Comparison of ENCODE assay signal across 8 cellular contexts in genomic region chr22:50252081-50253045, GRCh38. TPM values are rescaled to one million over a fixed set of nuclear protein-coding genes. Genes with fewer than 3 reads are reported as not detected.
DNase-seq lines count a peak whose midpoint lies in the region; ATAC-seq, FAIRE-seq and TF ChIP-seq lines count a peak whose summit lies in the region.

No MANE protein-coding gene starts in this region.

- H3K9me3 ChIP-seq in ES-I3 (ENCODE audit: control insufficient read depth, insufficient read depth, low read length) = no peaks in the 10 kb centered on the region
- H3K9me3 ChIP-seq in Loucy (ENCODE audit: insufficient read depth, low read depth, low read length) = no peaks in the 10 kb centered on the region
- H3K9me3 ChIP-seq in HepG2 (ENCODE audit: low read length) = no peaks in the 10 kb centered on the region

- no peak overlapping the region for H3K27ac ChIP-seq in HepG2 (ENCODE audit: extremely low read length, insufficient read depth, low read length)

- H2AFZ ChIP-seq in Loucy (ENCODE audit: low read length) (peak overlapping the region; percentile 95; the same call in 1 of the 2 replicates), HepG2 (ENCODE audit: low read length) (no peak overlapping the region)

- H3K4me1 Mint-ChIP-seq in chondrocyte (ENCODE audit: low read depth) = peaks cover 8% of the 10 kb centered on the region

- H3K9ac ChIP-seq in ES-I3 (ENCODE audit: low read depth, low read length) (peak overlapping the region; percentile 83; the same call in 1 of the 2 replicates), Loucy (ENCODE audit: low read depth, low read length, poor library complexity, severe bottlenecking) (peak overlapping the region; percentile 94), HepG2 (ENCODE audit: insufficient read depth, low read depth, low read length) (no peak overlapping the region)

- peak overlapping the region; percentile 90 for H3K4me3 ChIP-seq in Loucy (ENCODE audit: low read length, poor library complexity, severe bottlenecking)
- peak overlapping the region in 1 of 3 experiments; percentile 92; a peak in 1 of 6 replicates for H3K4me3 ChIP-seq in HepG2 (replicated peaks in 1 of 3; ENCODE audit: insufficient read depth in 1 of 3, low read depth in 2 of 3, low read length in 3 of 3)

- no peaks in the 10 kb centered on the region for H3K27me3 ChIP-seq in Loucy (ENCODE audit: insufficient read depth, low read length, poor library complexity, severe bottlenecking)
- no peaks in the 10 kb centered on the region for H3K27me3 ChIP-seq in HepG2 (ENCODE audit: control insufficient read depth in 1 of 2, insufficient read depth in 2 of 2, low read length in 2 of 2)

- no peaks in the 10 kb centered on the region for H3F3A ChIP-seq in Loucy (ENCODE audit: low read depth)

- TF ChIP-seq RAD21 in HepG2 (CRISPR knock-in tag; IDR thresholded peaks at IDR 0.05) = peak; percentile 67; the same call in 1 of the 2 replicates

- FAIRE-seq in HepG2 (lab: Jason Lieb, UNC) = no peak

- in situ Hi-C loops in HepG2 (cut with HindIII; ENCODE audit: extremely low pct_ligation_motif_present, low pct_unique_long_range_greater_than_20kb) = no loop called here

- no peak overlapping the region for H3K27ac Mint-ChIP-seq in chondrocyte (ENCODE audit: unreplicated experiment)

- H3K9me3 Mint-ChIP-seq in chondrocyte (ENCODE audit: low read depth) = no peaks in the 10 kb centered on the region

- no peaks in the 10 kb centered on the region for H3K9me2 ChIP-seq in Loucy (replicated peaks; ENCODE audit: low read depth, low read length)

- intact Hi-C loops in HepG2 (cut with micrococcal nuclease; ENCODE audit: unreplicated experiment) = no loop called here

- peaks cover 3% of the 10 kb centered on the region for H3K36me3 Mint-ChIP-seq in chondrocyte (ENCODE audit: low read depth)

- ATAC-seq in activated CD4-positive, CD25-positive, alpha-beta regulatory T cell treated with anti-CD3 and anti-CD28 coated beads, Interleukin-2, amount 50 U/mL, for 24 hours = peak; percentile 71 to 78
- ATAC-seq in HepG2 (peak; percentile 66), HG03108 (IDR thresholded peaks at IDR 0.05; ENCODE audit: unreplicated experiment) (no peak)

- DNase-seq in chondrocyte (ENCODE audit: low spot score) (no peak), HepG2 (ENCODE audit: low spot score) (peak; percentile 39), GM19238 (ENCODE audit: insufficient read length, low spot score) (no peak)
- peak; percentile 45 to 54 for DNase-seq in stimulated activated CD8-positive, alpha-beta memory T cell treated with anti-CD3 and anti-CD28 coated beads, Interleukin-15, amount 100 ng/mL, for 4 hours (ENCODE audit: low read depth in 2 of 2)

- TF ChIP-seq CTCF in Loucy (conservative IDR thresholded peaks at IDR 0.05; ENCODE audit: low read length) (peak; percentile 79), chondrocyte (IDR thresholded peaks at IDR 0.05) (peak; percentile 85), HepG2 (CRISPR knock-in tag; IDR thresholded peaks at IDR 0.05) (peak; percentile 90)

- CTCF ChIA-PET in HepG2 (lab: Yijun Ruan, JAX; ENCODE audit: low intra/inter-chr PET ratio, low total read pairs) = interaction anchor here (1.1 to 2.0 kb wide), 7 partner anchors 19 to 246 kb away, joined by 3 to 11 read pairs (median 5); partner anchors contain the start of genes DENND6B and PPP6R2

- H3K4me2 ChIP-seq in Loucy (ENCODE audit: low read depth, low read length, poor library complexity, severe bottlenecking) (peak overlapping the region; percentile 94), HepG2 (ENCODE audit: low read depth, low read length) (peak overlapping the region; percentile 96; the same call in 1 of the 2 replicates)

- H3K36me3 ChIP-seq in ES-I3 (ENCODE audit: insufficient read depth, low read length) = no peaks in the 10 kb centered on the region
- H3K36me3 ChIP-seq in Loucy (ENCODE audit: insufficient read depth, low read length) = no peaks in the 10 kb centered on the region
- H3K36me3 ChIP-seq in HepG2 (replicated peaks in 1 of 2; ENCODE audit: control insufficient read depth in 1 of 2, insufficient read depth in 2 of 2, low read length in 2 of 2) = peaks cover 3 to 6% of the 10 kb centered on the region in 2 experiments; a peak in 3 of 5 replicates

- 100% methylated on average over 1 of the region's 26 CpGs for WGBS in HepG2 (ENCODE audit: low lambda C conversion rate)

- H3K79me2 ChIP-seq in Loucy (ENCODE audit: insufficient read depth, low read length) = peaks cover 13% of the 10 kb centered on the region; the same call in 1 of the 2 replicates
- H3K79me2 ChIP-seq in HepG2 (ENCODE audit: insufficient read depth, low read length) = peaks cover 3% of the 10 kb centered on the region

- no TSS peak for BruUV-seq in HepG2 (replicated peaks; lab: Mats Ljungman, UMichigan)

- no peaks in the 10 kb centered on the region for H3K27me3 Mint-ChIP-seq in chondrocyte (ENCODE audit: low read depth)

- H4K20me1 ChIP-seq in Loucy (ENCODE audit: insufficient read depth, low read length, poor library complexity, severe bottlenecking) (peaks cover 17% of the 10 kb centered on the region), HepG2 (ENCODE audit: insufficient read depth, low read length) (no peaks in the 10 kb centered on the region)

- POLR2A ChIA-PET in HepG2 (lab: Yijun Ruan, JAX) = interaction anchor here (0.6 to 2.3 kb wide), 11 partner anchors 8 to 273 kb away, joined by 3 to 11 read pairs (median 4); partner anchors contain the start of genes MAPK12, SCO2 and TUBGCP6

- TF ChIP-seq POLR2A in HepG2 (IDR thresholded peaks at IDR 0.05; ENCODE audit: insufficient read depth in 1 of 2, low read depth in 2 of 2, low read length in 2 of 2) = no peak

- H3K4me1 ChIP-seq in ES-I3 (ENCODE audit: insufficient read depth, low read length) (no peaks in the 10 kb centered on the region), Loucy (ENCODE audit: insufficient read depth, low read length, poor library complexity, severe bottlenecking) (peaks cover 17% of the 10 kb centered on the region), HepG2 (ENCODE audit: insufficient read depth, low read length) (peaks cover 31% of the 10 kb centered on the region)

- TF ChIP-seq EP300 in HepG2 (IDR thresholded peaks at IDR 0.05; ENCODE audit: low read depth in 2 of 2, low read length in 2 of 2) (no peak), HepG2 (CRISPR knock-in tag; IDR thresholded peaks at IDR 0.05; ENCODE audit: borderline replicate concordance) (no peak)

- H3K4me3 Mint-ChIP-seq in chondrocyte (ENCODE audit: unreplicated experiment) = no peak overlapping the region

RNA-seq across cellular contexts. Expression of gene HDAC10, which starts 1.3 kb away (rescaled TPM):
- total RNA-seq in chondrocyte = 29.1 to 36.8 TPM (median 35.3 TPM) in 3 replicates
- 4.0 and 13.9 TPM in 2 replicates for total RNA-seq in HepG2 (2016; rRNA removed; fragmentation: Illumina TruSeq; extraction: Trizol)
- 7.1 and 8.7 TPM in 2 replicates for total RNA-seq in HepG2 (2016; cell fraction: cytosol; rRNA removed; fragmentation: Illumina TruSeq; extraction: Trizol; ENCODE audit: low read depth)
- 4.1 and 13.9 TPM in 2 replicates for total RNA-seq in HepG2 (2016; cell fraction: insoluble cytoplasmic fraction; rRNA removed; fragmentation: Illumina TruSeq; extraction: Trizol)
- total RNA-seq in HepG2 (2016; cell fraction: membrane; rRNA removed; fragmentation: Illumina TruSeq; extraction: Trizol) = 4.4 and 4.6 TPM in 2 replicates
- total RNA-seq in HepG2 (2016; cell fraction: nucleus; rRNA removed; fragmentation: Illumina TruSeq; extraction: Trizol) = 23.1 and 23.7 TPM in 2 replicates
- 14.9 and 19.7 TPM in 2 replicates for polyA plus RNA-seq in HepG2 (2011; rRNA removed)
- polyA plus RNA-seq in HepG2 (2011; cell fraction: cytosol; rRNA removed) = 1.8 and 3.9 TPM in 2 replicates
- 257 and 366 TPM in 2 replicates for polyA plus RNA-seq in HepG2 (2011; cell fraction: nucleus; rRNA removed)
- 15.0 and 23.8 TPM in 2 replicates for polyA plus RNA-seq in HepG2 (2012)
- 0.86 TPM in 2 replicates for polyA plus RNA-seq in HepG2 (2016; cell fraction: cytosol; fragmentation: Illumina TruSeq; extraction: Trizol; ENCODE audit: low read depth)
- polyA plus RNA-seq in HepG2 (2016; cell fraction: insoluble cytoplasmic fraction; fragmentation: Illumina TruSeq; extraction: Trizol; ENCODE audit: low read depth) = 3.2 and 5.7 TPM in 2 replicates
- polyA plus RNA-seq in HepG2 (2016; cell fraction: membrane; fragmentation: Illumina TruSeq; extraction: Trizol; ENCODE audit: low read depth) = 2.1 TPM in 2 replicates
- 72.4 and 82.8 TPM in 2 replicates for polyA plus RNA-seq in HepG2 (2016; cell fraction: nucleus; fragmentation: Illumina TruSeq; extraction: Trizol; ENCODE audit: insufficient read depth, low read depth)
- 7.7 and 20.9 TPM in 2 replicates for polyA minus RNA-seq in HepG2 (2011; rRNA and poly(A)+ RNA removed; ENCODE audit: low replicate concordance)
- polyA minus RNA-seq in HepG2 (2011; cell fraction: cytosol; rRNA and poly(A)+ RNA removed) = 3.9 and 4.2 TPM in 2 replicates
- polyA minus RNA-seq in HepG2 (2011; cell fraction: nucleus; rRNA and poly(A)+ RNA removed) = 34.9 and 37.9 TPM in 2 replicates

RNA-seq across cellular contexts. Expression of gene TUBGCP6, which starts 7.5 kb away (rescaled TPM):
- 31.2 to 46.3 TPM (median 32.2 TPM) in 3 replicates for total RNA-seq in chondrocyte
- total RNA-seq in HepG2 (2016; rRNA removed; fragmentation: Illumina TruSeq; extraction: Trizol) = 5.8 and 15.7 TPM in 2 replicates
- total RNA-seq in HepG2 (2016; cell fraction: cytosol; rRNA removed; fragmentation: Illumina TruSeq; extraction: Trizol; ENCODE audit: low read depth) = 3.8 and 4.4 TPM in 2 replicates
- total RNA-seq in HepG2 (2016; cell fraction: insoluble cytoplasmic fraction; rRNA removed; fragmentation: Illumina TruSeq; extraction: Trizol) = 4.6 and 17.4 TPM in 2 replicates
- total RNA-seq in HepG2 (2016; cell fraction: membrane; rRNA removed; fragmentation: Illumina TruSeq; extraction: Trizol) = 4.6 and 5.1 TPM in 2 replicates
- total RNA-seq in HepG2 (2016; cell fraction: nucleus; rRNA removed; fragmentation: Illumina TruSeq; extraction: Trizol) = 23.1 and 29.5 TPM in 2 replicates
- polyA plus RNA-seq in HepG2 (2011; rRNA removed) = 14.6 and 23.7 TPM in 2 replicates
- polyA plus RNA-seq in HepG2 (2011; cell fraction: cytosol; rRNA removed) = 2.6 and 4.8 TPM in 2 replicates
- polyA plus RNA-seq in HepG2 (2011; cell fraction: nucleus; rRNA removed) = 276 and 340 TPM in 2 replicates
- polyA plus RNA-seq in HepG2 (2012) = 13.4 and 15.8 TPM in 2 replicates
- polyA plus RNA-seq in HepG2 (2016; cell fraction: cytosol; fragmentation: Illumina TruSeq; extraction: Trizol; ENCODE audit: low read depth) = 0.95 and 1.2 TPM in 2 replicates
- 3.6 and 4.4 TPM in 2 replicates for polyA plus RNA-seq in HepG2 (2016; cell fraction: insoluble cytoplasmic fraction; fragmentation: Illumina TruSeq; extraction: Trizol; ENCODE audit: low read depth)
- polyA plus RNA-seq in HepG2 (2016; cell fraction: membrane; fragmentation: Illumina TruSeq; extraction: Trizol; ENCODE audit: low read depth) = 0.86 and 2.1 TPM in 2 replicates
- polyA plus RNA-seq in HepG2 (2016; cell fraction: nucleus; fragmentation: Illumina TruSeq; extraction: Trizol; ENCODE audit: insufficient read depth, low read depth) = 62.8 and 72.9 TPM in 2 replicates
- 11.6 and 16.8 TPM in 2 replicates for polyA minus RNA-seq in HepG2 (2011; rRNA and poly(A)+ RNA removed; ENCODE audit: low replicate concordance)
- polyA minus RNA-seq in HepG2 (2011; cell fraction: cytosol; rRNA and poly(A)+ RNA removed) = 2.7 and 4.0 TPM in 2 replicates
- 32.9 and 40.9 TPM in 2 replicates for polyA minus RNA-seq in HepG2 (2011; cell fraction: nucleus; rRNA and poly(A)+ RNA removed)

RNA-seq across cellular contexts. Expression of gene MAPK12, which starts 9.1 kb away (rescaled TPM):
- total RNA-seq in chondrocyte = 34.6 to 46.6 TPM (median 44.7 TPM) in 3 replicates
- total RNA-seq in HepG2 (2016; rRNA removed; fragmentation: Illumina TruSeq; extraction: Trizol) = 15.0 and 23.3 TPM in 2 replicates
- 25.0 and 26.8 TPM in 2 replicates for total RNA-seq in HepG2 (2016; cell fraction: cytosol; rRNA removed; fragmentation: Illumina TruSeq; extraction: Trizol; ENCODE audit: low read depth)
- total RNA-seq in HepG2 (2016; cell fraction: insoluble cytoplasmic fraction; rRNA removed; fragmentation: Illumina TruSeq; extraction: Trizol) = 15.4 and 25.6 TPM in 2 replicates
- total RNA-seq in HepG2 (2016; cell fraction: membrane; rRNA removed; fragmentation: Illumina TruSeq; extraction: Trizol) = 43.0 and 45.2 TPM in 2 replicates
- 20.3 and 23.6 TPM in 2 replicates for total RNA-seq in HepG2 (2016; cell fraction: nucleus; rRNA removed; fragmentation: Illumina TruSeq; extraction: Trizol)
- 22.2 and 22.8 TPM in 2 replicates for polyA plus RNA-seq in HepG2 (2011; rRNA removed)
- polyA plus RNA-seq in HepG2 (2011; cell fraction: cytosol; rRNA removed) = 12.9 and 20.7 TPM in 2 replicates
- 115 and 151 TPM in 2 replicates for polyA plus RNA-seq in HepG2 (2011; cell fraction: nucleus; rRNA removed)
- polyA plus RNA-seq in HepG2 (2012) = 6.9 and 10.9 TPM in 2 replicates
- polyA plus RNA-seq in HepG2 (2016; cell fraction: cytosol; fragmentation: Illumina TruSeq; extraction: Trizol; ENCODE audit: low read depth) = 27.8 and 28.1 TPM in 2 replicates
- 14.6 and 16.4 TPM in 2 replicates for polyA plus RNA-seq in HepG2 (2016; cell fraction: insoluble cytoplasmic fraction; fragmentation: Illumina TruSeq; extraction: Trizol; ENCODE audit: low read depth)
- polyA plus RNA-seq in HepG2 (2016; cell fraction: membrane; fragmentation: Illumina TruSeq; extraction: Trizol; ENCODE audit: low read depth) = 37.0 and 38.8 TPM in 2 replicates
- 56.9 and 60.1 TPM in 2 replicates for polyA plus RNA-seq in HepG2 (2016; cell fraction: nucleus; fragmentation: Illumina TruSeq; extraction: Trizol; ENCODE audit: insufficient read depth, low read depth)
- polyA minus RNA-seq in HepG2 (2011; rRNA and poly(A)+ RNA removed; ENCODE audit: low replicate concordance) = 16.5 and 18.7 TPM in 2 replicates
- polyA minus RNA-seq in HepG2 (2011; cell fraction: cytosol; rRNA and poly(A)+ RNA removed) = 5.1 and 9.2 TPM in 2 replicates
- 25.6 and 25.8 TPM in 2 replicates for polyA minus RNA-seq in HepG2 (2011; cell fraction: nucleus; rRNA and poly(A)+ RNA removed)

RNA-seq across cellular contexts. Expression of gene MAPK11, which starts 17.8 kb away (rescaled TPM):
- total RNA-seq in chondrocyte (9.3 to 19.9 TPM (median 17.7 TPM) in 3 replicates), HepG2 (2016; rRNA removed; fragmentation: Illumina TruSeq; extraction: Trizol) (0.15 TPM in 1 of 2 replicates, not detected in the other)
- total RNA-seq in HepG2 (2016; cell fraction: cytosol; rRNA removed; fragmentation: Illumina TruSeq; extraction: Trizol; ENCODE audit: low read depth) = not detected in 2 replicates
- 0.12 and 0.15 TPM in 2 replicates for total RNA-seq in HepG2 (2016; cell fraction: insoluble cytoplasmic fraction; rRNA removed; fragmentation: Illumina TruSeq; extraction: Trizol)
- 0.10 and 0.19 TPM in 2 replicates for total RNA-seq in HepG2 (2016; cell fraction: membrane; rRNA removed; fragmentation: Illumina TruSeq; extraction: Trizol)
- 0.28 TPM in 1 of 2 replicates, not detected in the other for total RNA-seq in HepG2 (2016; cell fraction: nucleus; rRNA removed; fragmentation: Illumina TruSeq; extraction: Trizol)
- 0.17 and 0.46 TPM in 2 replicates for polyA plus RNA-seq in HepG2 (2011; rRNA removed)
- polyA plus RNA-seq in HepG2 (2011; cell fraction: cytosol; rRNA removed) = 0.13 and 0.19 TPM in 2 replicates
- polyA plus RNA-seq in HepG2 (2011; cell fraction: nucleus; rRNA removed) = 1.9 TPM in 2 replicates
- polyA plus RNA-seq in HepG2 (2012) = 0.21 TPM in 1 of 2 replicates, not detected in the other
- polyA plus RNA-seq in HepG2 (2016; cell fraction: cytosol; fragmentation: Illumina TruSeq; extraction: Trizol; ENCODE audit: low read depth) = 0.05 and 0.07 TPM in 2 replicates
- polyA plus RNA-seq in HepG2 (2016; cell fraction: insoluble cytoplasmic fraction; fragmentation: Illumina TruSeq; extraction: Trizol; ENCODE audit: low read depth) = 0.19 and 0.24 TPM in 2 replicates
- polyA plus RNA-seq in HepG2 (2016; cell fraction: membrane; fragmentation: Illumina TruSeq; extraction: Trizol; ENCODE audit: low read depth) = 0.13 TPM in 1 of 2 replicates, not detected in the other
- polyA plus RNA-seq in HepG2 (2016; cell fraction: nucleus; fragmentation: Illumina TruSeq; extraction: Trizol; ENCODE audit: insufficient read depth, low read depth) = 0.25 and 0.37 TPM in 2 replicates
- polyA minus RNA-seq in HepG2 (2011; rRNA and poly(A)+ RNA removed; ENCODE audit: low replicate concordance) = 0.58 and 0.94 TPM in 2 replicates
- not detected in 2 replicates for polyA minus RNA-seq in HepG2 (2011; cell fraction: cytosol; rRNA and poly(A)+ RNA removed)
- polyA minus RNA-seq in HepG2 (2011; cell fraction: nucleus; rRNA and poly(A)+ RNA removed) = 0.13 TPM in 1 of 2 replicates, not detected in the other

RNA-seq across cellular contexts. Expression of gene SELENOO, which starts 51.6 kb away (rescaled TPM):
- total RNA-seq in chondrocyte (14.8 to 22.8 TPM (median 17.1 TPM) in 3 replicates), HepG2 (2016; rRNA removed; fragmentation: Illumina TruSeq; extraction: Trizol) (12.5 and 19.0 TPM in 2 replicates)
- total RNA-seq in HepG2 (2016; cell fraction: cytosol; rRNA removed; fragmentation: Illumina TruSeq; extraction: Trizol; ENCODE audit: low read depth) = 2.8 and 3.8 TPM in 2 replicates
- total RNA-seq in HepG2 (2016; cell fraction: insoluble cytoplasmic fraction; rRNA removed; fragmentation: Illumina TruSeq; extraction: Trizol) = 9.4 and 19.8 TPM in 2 replicates
- 6.0 and 7.6 TPM in 2 replicates for total RNA-seq in HepG2 (2016; cell fraction: membrane; rRNA removed; fragmentation: Illumina TruSeq; extraction: Trizol)
- 18.8 and 19.9 TPM in 2 replicates for total RNA-seq in HepG2 (2016; cell fraction: nucleus; rRNA removed; fragmentation: Illumina TruSeq; extraction: Trizol)
- polyA plus RNA-seq in HepG2 (2011; rRNA removed) = 14.4 and 18.7 TPM in 2 replicates
- 10.0 and 18.1 TPM in 2 replicates for polyA plus RNA-seq in HepG2 (2011; cell fraction: cytosol; rRNA removed)
- polyA plus RNA-seq in HepG2 (2011; cell fraction: nucleus; rRNA removed) = 88.6 and 104 TPM in 2 replicates
- 10.9 and 17.7 TPM in 2 replicates for polyA plus RNA-seq in HepG2 (2012)
- 3.5 and 4.0 TPM in 2 replicates for polyA plus RNA-seq in HepG2 (2016; cell fraction: cytosol; fragmentation: Illumina TruSeq; extraction: Trizol; ENCODE audit: low read depth)
- 9.5 and 12.3 TPM in 2 replicates for polyA plus RNA-seq in HepG2 (2016; cell fraction: insoluble cytoplasmic fraction; fragmentation: Illumina TruSeq; extraction: Trizol; ENCODE audit: low read depth)
- polyA plus RNA-seq in HepG2 (2016; cell fraction: membrane; fragmentation: Illumina TruSeq; extraction: Trizol; ENCODE audit: low read depth) = 4.9 and 5.3 TPM in 2 replicates
- polyA plus RNA-seq in HepG2 (2016; cell fraction: nucleus; fragmentation: Illumina TruSeq; extraction: Trizol; ENCODE audit: insufficient read depth, low read depth) = 54.2 and 57.7 TPM in 2 replicates
- polyA minus RNA-seq in HepG2 (2011; rRNA and poly(A)+ RNA removed; ENCODE audit: low replicate concordance) = 9.7 and 16.7 TPM in 2 replicates
- polyA minus RNA-seq in HepG2 (2011; cell fraction: cytosol; rRNA and poly(A)+ RNA removed) = 6.4 and 6.9 TPM in 2 replicates
- polyA minus RNA-seq in HepG2 (2011; cell fraction: nucleus; rRNA and poly(A)+ RNA removed) = 7.5 and 7.7 TPM in 2 replicates

Comparison
In these comparisons a context has a peak if more than half of its experiments do, and no peak if none do; other contexts are left out.
1. DNase-seq: peak in HepG2 (single experiment) and stimulated activated CD8-positive, alpha-beta memory T cell treated with anti-CD3 and anti-CD28 coated beads, Interleukin-15, amount 100 ng/mL, for 4 hours (2 of 2); none in chondrocyte (single experiment) and GM19238 (single experiment).
2. Peak in every context shown above with its lines, with median percentiles within 50 percentile points of each other: CTCF ChIP-seq.